1 cellular context compared by ENCODE assay signal in the genomic region with DNA sequence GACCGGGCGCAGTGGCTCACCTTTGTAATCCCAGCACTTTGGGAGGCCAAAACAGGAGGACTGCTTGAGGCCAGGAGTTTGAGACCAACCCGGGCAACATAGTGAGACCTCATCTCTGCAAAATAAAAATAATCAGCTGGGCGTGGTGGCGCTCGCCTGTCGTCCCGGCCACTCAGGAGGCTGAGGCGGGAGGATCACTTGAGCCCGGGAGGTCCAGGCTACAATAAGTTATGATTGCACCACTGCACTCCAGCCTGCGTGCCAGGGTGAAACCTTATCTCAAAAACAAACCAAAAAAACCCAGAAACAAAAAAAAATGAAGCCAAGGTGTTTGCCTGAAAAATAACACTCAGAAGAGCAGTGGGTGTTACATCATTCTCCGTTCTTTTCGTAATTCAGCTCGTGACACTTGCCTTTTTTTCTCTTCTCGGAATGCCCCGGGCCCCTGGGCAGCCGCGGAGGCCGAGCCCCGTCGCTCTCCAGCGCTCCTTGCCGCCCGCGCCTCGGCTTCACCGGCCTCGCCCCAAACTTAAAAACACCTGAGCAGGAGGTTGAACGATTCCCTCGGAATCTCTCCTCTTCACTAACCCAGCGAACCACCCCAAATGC.
A peak's percentile ranks its signal among the peaks of the same experiment; 100 is the strongest.
TF ChIP-seq lines count a peak whose summit lies in the region.

No MANE protein-coding gene starts in this region.

TF ChIP-seq in HepG2, 621 proteins besides CTCF, POLR2A, EP300 and RAD21 (continued from another document and continues in another):
- TF ChIP-seq JUN (CRISPR knock-in tag; IDR thresholded peaks at IDR 0.05) (no peak), TAF1 (CRISPR knock-in tag; IDR thresholded peaks at IDR 0.05) (no peak), GLI4 (CRISPR knock-in tag; IDR thresholded peaks at IDR 0.05; ENCODE audit: borderline replicate concordance) (no peak), SETDB1 (CRISPR knock-in tag; IDR thresholded peaks at IDR 0.05; ENCODE audit: borderline replicate concordance) (no peak), SMARCE1 (IDR thresholded peaks at IDR 0.05; ENCODE audit: borderline replicate concordance) (no peak), ZNF614 (CRISPR knock-in tag; IDR thresholded peaks at IDR 0.05; ENCODE audit: borderline replicate concordance) (no peak), ZNF34 (CRISPR knock-in tag; IDR thresholded peaks at IDR 0.05; ENCODE audit: borderline replicate concordance) (no peak), KLF11 (CRISPR knock-in tag; IDR thresholded peaks at IDR 0.05) (no peak), SMYD3 (CRISPR knock-in tag; IDR thresholded peaks at IDR 0.05) (no peak), NR3C1 (CRISPR knock-in tag; IDR thresholded peaks at IDR 0.05) (no peak), HDAC2 (CRISPR knock-in tag; IDR thresholded peaks at IDR 0.05) (peak; percentile 69; the same call in 1 of the 2 replicates), GPN1 (CRISPR knock-in tag; IDR thresholded peaks at IDR 0.05; ENCODE audit: borderline replicate concordance) (no peak), ZNF761 (CRISPR knock-in tag; conservative IDR thresholded peaks at IDR 0.05) (no peak), SRSF9 (IDR thresholded peaks at IDR 0.05; ENCODE audit: borderline replicate concordance, insufficient read depth, low read depth, low read length, poor library complexity, severe bottlenecking) (no peak), ZNF564 (CRISPR knock-in tag; IDR thresholded peaks at IDR 0.05) (0 out of 2 replicates have a peak, but pooled peaks have one; percentile 13), SMC3 (IDR thresholded peaks at IDR 0.05; ENCODE audit: low read length) (no peak), TEAD2 (CRISPR knock-in tag; IDR thresholded peaks at IDR 0.05) (no peak), HES4 (CRISPR knock-in tag; IDR thresholded peaks at IDR 0.05; ENCODE audit: borderline replicate concordance) (no peak), ZNF589 (CRISPR knock-in tag; conservative IDR thresholded peaks at IDR 0.05) (no peak), HNRNPUL1 (IDR thresholded peaks at IDR 0.05; ENCODE audit: low read depth, low read length) (no peak), CEBPG (CRISPR knock-in tag; IDR thresholded peaks at IDR 0.05) (peak; percentile 79), KMT2B (CRISPR knock-in tag; IDR thresholded peaks at IDR 0.05) (no peak), ZNF460 (CRISPR knock-in tag; IDR thresholded peaks at IDR 0.05; ENCODE audit: borderline replicate concordance) (no peak; the same call in 1 of the 2 replicates), POLR2G (IDR thresholded peaks at IDR 0.05; ENCODE audit: low read depth, low read length) (no peak), ZNF138 (CRISPR knock-in tag; IDR thresholded peaks at IDR 0.05; ENCODE audit: low read depth) (no peak), FOXP1 (IDR thresholded peaks at IDR 0.05) (no peak), FOXP1 (CRISPR knock-in tag; IDR thresholded peaks at IDR 0.05) (no peak), ISX (CRISPR knock-in tag; conservative IDR thresholded peaks at IDR 0.05) (0 out of 2 replicates have a peak, but pooled peaks have one; percentile 58)
- TF ChIP-seq, protein P1, sequence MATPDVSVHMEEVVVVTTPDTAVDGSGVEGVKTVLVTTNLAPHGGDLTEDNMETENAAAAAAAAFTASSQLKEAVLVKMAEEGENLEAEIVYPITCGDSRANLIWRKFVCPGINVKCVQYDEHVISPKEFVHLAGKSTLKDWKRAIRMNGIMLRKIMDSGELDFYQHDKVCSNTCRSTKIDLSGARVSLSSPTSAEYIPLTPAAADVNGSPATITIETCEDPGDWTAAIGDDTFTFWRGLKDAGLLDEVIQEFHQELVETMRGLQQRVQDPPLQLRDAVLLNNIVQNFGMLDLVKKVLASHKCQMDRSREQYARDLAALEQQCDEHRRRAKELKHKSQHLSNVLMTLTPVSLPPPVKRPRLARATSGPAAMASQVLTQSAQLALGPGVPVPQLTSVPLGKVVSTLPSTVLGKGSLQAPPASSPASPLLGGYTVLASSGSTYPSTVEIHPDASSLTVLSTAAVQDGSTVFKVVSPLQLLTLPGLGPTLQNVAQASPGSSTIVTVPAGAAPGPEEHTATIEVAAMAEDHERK (CRISPR knock-in tag; IDR thresholded peaks at IDR 0.05; ENCODE audit: low read depth): no peak
- TF ChIP-seq, protein P2, sequence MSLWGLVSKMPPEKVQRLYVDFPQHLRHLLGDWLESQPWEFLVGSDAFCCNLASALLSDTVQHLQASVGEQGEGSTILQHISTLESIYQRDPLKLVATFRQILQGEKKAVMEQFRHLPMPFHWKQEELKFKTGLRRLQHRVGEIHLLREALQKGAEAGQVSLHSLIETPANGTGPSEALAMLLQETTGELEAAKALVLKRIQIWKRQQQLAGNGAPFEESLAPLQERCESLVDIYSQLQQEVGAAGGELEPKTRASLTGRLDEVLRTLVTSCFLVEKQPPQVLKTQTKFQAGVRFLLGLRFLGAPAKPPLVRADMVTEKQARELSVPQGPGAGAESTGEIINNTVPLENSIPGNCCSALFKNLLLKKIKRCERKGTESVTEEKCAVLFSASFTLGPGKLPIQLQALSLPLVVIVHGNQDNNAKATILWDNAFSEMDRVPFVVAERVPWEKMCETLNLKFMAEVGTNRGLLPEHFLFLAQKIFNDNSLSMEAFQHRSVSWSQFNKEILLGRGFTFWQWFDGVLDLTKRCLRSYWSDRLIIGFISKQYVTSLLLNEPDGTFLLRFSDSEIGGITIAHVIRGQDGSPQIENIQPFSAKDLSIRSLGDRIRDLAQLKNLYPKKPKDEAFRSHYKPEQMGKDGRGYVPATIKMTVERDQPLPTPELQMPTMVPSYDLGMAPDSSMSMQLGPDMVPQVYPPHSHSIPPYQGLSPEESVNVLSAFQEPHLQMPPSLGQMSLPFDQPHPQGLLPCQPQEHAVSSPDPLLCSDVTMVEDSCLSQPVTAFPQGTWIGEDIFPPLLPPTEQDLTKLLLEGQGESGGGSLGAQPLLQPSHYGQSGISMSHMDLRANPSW (CRISPR knock-in tag; IDR thresholded peaks at IDR 0.05; ENCODE audit: borderline replicate concordance): no peak; the same call in 1 of the 2 replicates
- TF ChIP-seq, protein P3, sequence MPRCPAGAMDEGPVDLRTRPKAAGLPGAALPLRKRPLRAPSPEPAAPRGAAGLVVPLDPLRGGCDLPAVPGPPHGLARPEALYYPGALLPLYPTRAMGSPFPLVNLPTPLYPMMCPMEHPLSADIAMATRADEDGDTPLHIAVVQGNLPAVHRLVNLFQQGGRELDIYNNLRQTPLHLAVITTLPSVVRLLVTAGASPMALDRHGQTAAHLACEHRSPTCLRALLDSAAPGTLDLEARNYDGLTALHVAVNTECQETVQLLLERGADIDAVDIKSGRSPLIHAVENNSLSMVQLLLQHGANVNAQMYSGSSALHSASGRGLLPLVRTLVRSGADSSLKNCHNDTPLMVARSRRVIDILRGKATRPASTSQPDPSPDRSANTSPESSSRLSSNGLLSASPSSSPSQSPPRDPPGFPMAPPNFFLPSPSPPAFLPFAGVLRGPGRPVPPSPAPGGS (CRISPR knock-in tag; IDR thresholded peaks at IDR 0.05): no peak
- TF ChIP-seq, protein P4, sequence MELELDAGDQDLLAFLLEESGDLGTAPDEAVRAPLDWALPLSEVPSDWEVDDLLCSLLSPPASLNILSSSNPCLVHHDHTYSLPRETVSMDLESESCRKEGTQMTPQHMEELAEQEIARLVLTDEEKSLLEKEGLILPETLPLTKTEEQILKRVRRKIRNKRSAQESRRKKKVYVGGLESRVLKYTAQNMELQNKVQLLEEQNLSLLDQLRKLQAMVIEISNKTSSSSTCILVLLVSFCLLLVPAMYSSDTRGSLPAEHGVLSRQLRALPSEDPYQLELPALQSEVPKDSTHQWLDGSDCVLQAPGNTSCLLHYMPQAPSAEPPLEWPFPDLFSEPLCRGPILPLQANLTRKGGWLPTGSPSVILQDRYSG (CRISPR knock-in tag; IDR thresholded peaks at IDR 0.05): no peak
- TF ChIP-seq, protein P5, sequence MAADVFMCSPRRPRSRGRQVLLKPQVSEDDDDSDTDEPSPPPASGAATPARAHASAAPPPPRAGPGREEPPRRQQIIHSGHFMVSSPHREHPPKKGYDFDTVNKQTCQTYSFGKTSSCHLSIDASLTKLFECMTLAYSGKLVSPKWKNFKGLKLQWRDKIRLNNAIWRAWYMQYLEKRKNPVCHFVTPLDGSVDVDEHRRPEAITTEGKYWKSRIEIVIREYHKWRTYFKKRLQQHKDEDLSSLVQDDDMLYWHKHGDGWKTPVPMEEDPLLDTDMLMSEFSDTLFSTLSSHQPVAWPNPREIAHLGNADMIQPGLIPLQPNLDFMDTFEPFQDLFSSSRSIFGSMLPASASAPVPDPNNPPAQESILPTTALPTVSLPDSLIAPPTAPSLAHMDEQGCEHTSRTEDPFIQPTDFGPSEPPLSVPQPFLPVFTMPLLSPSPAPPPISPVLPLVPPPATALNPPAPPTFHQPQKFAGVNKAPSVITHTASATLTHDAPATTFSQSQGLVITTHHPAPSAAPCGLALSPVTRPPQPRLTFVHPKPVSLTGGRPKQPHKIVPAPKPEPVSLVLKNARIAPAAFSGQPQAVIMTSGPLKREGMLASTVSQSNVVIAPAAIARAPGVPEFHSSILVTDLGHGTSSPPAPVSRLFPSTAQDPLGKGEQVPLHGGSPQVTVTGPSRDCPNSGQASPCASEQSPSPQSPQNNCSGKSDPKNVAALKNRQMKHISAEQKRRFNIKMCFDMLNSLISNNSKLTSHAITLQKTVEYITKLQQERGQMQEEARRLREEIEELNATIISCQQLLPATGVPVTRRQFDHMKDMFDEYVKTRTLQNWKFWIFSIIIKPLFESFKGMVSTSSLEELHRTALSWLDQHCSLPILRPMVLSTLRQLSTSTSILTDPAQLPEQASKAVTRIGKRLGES (CRISPR knock-in tag; IDR thresholded peaks at IDR 0.05; ENCODE audit: borderline replicate concordance): no peak
- TF ChIP-seq, protein P6, sequence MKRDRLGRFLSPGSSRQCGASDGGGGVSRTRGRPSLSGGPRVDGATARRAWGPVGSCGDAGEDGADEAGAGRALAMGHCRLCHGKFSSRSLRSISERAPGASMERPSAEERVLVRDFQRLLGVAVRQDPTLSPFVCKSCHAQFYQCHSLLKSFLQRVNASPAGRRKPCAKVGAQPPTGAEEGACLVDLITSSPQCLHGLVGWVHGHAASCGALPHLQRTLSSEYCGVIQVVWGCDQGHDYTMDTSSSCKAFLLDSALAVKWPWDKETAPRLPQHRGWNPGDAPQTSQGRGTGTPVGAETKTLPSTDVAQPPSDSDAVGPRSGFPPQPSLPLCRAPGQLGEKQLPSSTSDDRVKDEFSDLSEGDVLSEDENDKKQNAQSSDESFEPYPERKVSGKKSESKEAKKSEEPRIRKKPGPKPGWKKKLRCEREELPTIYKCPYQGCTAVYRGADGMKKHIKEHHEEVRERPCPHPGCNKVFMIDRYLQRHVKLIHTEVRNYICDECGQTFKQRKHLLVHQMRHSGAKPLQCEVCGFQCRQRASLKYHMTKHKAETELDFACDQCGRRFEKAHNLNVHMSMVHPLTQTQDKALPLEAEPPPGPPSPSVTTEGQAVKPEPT (CRISPR knock-in tag; IDR thresholded peaks at IDR 0.05; ENCODE audit: low read depth): no peak
- TF ChIP-seq, protein P7, sequence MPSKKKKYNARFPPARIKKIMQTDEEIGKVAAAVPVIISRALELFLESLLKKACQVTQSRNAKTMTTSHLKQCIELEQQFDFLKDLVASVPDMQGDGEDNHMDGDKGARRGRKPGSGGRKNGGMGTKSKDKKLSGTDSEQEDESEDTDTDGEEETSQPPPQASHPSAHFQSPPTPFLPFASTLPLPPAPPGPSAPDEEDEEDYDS (CRISPR knock-in tag; IDR thresholded peaks at IDR 0.05): no peak
- TF ChIP-seq, protein P8, sequence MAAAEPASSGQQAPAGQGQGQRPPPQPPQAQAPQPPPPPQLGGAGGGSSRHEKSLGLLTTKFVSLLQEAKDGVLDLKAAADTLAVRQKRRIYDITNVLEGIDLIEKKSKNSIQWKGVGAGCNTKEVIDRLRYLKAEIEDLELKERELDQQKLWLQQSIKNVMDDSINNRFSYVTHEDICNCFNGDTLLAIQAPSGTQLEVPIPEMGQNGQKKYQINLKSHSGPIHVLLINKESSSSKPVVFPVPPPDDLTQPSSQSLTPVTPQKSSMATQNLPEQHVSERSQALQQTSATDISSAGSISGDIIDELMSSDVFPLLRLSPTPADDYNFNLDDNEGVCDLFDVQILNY (CRISPR knock-in tag; conservative IDR thresholded peaks at IDR 0.05): no peak
- TF ChIP-seq, protein P9, sequence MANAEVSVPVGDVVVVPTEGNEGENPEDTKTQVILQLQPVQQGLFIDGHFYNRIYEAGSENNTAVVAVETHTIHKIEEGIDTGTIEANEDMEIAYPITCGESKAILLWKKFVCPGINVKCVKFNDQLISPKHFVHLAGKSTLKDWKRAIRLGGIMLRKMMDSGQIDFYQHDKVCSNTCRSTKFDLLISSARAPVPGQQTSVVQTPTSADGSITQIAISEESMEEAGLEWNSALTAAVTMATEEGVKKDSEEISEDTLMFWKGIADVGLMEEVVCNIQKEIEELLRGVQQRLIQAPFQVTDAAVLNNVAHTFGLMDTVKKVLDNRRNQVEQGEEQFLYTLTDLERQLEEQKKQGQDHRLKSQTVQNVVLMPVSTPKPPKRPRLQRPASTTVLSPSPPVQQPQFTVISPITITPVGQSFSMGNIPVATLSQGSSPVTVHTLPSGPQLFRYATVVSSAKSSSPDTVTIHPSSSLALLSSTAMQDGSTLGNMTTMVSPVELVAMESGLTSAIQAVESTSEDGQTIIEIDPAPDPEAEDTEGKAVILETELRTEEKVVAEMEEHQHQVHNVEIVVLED (CRISPR knock-in tag; IDR thresholded peaks at IDR 0.05; ENCODE audit: borderline replicate concordance): no peak
- TF ChIP-seq, protein P10, sequence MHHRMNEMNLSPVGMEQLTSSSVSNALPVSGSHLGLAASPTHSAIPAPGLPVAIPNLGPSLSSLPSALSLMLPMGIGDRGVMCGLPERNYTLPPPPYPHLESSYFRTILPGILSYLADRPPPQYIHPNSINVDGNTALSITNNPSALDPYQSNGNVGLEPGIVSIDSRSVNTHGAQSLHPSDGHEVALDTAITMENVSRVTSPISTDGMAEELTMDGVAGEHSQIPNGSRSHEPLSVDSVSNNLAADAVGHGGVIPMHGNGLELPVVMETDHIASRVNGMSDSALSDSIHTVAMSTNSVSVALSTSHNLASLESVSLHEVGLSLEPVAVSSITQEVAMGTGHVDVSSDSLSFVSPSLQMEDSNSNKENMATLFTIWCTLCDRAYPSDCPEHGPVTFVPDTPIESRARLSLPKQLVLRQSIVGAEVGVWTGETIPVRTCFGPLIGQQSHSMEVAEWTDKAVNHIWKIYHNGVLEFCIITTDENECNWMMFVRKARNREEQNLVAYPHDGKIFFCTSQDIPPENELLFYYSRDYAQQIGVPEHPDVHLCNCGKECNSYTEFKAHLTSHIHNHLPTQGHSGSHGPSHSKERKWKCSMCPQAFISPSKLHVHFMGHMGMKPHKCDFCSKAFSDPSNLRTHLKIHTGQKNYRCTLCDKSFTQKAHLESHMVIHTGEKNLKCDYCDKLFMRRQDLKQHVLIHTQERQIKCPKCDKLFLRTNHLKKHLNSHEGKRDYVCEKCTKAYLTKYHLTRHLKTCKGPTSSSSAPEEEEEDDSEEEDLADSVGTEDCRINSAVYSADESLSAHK (CRISPR knock-in tag; IDR thresholded peaks at IDR 0.05; ENCODE audit: borderline replicate concordance): no peak
- TF ChIP-seq, protein P11, sequence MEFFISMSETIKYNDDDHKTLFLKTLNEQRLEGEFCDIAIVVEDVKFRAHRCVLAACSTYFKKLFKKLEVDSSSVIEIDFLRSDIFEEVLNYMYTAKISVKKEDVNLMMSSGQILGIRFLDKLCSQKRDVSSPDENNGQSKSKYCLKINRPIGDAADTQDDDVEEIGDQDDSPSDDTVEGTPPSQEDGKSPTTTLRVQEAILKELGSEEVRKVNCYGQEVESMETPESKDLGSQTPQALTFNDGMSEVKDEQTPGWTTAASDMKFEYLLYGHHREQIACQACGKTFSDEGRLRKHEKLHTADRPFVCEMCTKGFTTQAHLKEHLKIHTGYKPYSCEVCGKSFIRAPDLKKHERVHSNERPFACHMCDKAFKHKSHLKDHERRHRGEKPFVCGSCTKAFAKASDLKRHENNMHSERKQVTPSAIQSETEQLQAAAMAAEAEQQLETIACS (CRISPR knock-in tag; IDR thresholded peaks at IDR 0.05): no peak; the same call in 1 of the 2 replicates
